Comparison of ENCODE assay signal across 1 cellular context in genomic region chr21:43815107-43815742, GRCh38.
TF ChIP-seq lines count a peak whose summit lies in the region.

No MANE protein-coding gene starts in this region.

TF ChIP-seq in GM23338, 12 proteins besides CTCF, POLR2A, EP300 and RAD21 (continued from another document):
- TF ChIP-seq, protein P1, sequence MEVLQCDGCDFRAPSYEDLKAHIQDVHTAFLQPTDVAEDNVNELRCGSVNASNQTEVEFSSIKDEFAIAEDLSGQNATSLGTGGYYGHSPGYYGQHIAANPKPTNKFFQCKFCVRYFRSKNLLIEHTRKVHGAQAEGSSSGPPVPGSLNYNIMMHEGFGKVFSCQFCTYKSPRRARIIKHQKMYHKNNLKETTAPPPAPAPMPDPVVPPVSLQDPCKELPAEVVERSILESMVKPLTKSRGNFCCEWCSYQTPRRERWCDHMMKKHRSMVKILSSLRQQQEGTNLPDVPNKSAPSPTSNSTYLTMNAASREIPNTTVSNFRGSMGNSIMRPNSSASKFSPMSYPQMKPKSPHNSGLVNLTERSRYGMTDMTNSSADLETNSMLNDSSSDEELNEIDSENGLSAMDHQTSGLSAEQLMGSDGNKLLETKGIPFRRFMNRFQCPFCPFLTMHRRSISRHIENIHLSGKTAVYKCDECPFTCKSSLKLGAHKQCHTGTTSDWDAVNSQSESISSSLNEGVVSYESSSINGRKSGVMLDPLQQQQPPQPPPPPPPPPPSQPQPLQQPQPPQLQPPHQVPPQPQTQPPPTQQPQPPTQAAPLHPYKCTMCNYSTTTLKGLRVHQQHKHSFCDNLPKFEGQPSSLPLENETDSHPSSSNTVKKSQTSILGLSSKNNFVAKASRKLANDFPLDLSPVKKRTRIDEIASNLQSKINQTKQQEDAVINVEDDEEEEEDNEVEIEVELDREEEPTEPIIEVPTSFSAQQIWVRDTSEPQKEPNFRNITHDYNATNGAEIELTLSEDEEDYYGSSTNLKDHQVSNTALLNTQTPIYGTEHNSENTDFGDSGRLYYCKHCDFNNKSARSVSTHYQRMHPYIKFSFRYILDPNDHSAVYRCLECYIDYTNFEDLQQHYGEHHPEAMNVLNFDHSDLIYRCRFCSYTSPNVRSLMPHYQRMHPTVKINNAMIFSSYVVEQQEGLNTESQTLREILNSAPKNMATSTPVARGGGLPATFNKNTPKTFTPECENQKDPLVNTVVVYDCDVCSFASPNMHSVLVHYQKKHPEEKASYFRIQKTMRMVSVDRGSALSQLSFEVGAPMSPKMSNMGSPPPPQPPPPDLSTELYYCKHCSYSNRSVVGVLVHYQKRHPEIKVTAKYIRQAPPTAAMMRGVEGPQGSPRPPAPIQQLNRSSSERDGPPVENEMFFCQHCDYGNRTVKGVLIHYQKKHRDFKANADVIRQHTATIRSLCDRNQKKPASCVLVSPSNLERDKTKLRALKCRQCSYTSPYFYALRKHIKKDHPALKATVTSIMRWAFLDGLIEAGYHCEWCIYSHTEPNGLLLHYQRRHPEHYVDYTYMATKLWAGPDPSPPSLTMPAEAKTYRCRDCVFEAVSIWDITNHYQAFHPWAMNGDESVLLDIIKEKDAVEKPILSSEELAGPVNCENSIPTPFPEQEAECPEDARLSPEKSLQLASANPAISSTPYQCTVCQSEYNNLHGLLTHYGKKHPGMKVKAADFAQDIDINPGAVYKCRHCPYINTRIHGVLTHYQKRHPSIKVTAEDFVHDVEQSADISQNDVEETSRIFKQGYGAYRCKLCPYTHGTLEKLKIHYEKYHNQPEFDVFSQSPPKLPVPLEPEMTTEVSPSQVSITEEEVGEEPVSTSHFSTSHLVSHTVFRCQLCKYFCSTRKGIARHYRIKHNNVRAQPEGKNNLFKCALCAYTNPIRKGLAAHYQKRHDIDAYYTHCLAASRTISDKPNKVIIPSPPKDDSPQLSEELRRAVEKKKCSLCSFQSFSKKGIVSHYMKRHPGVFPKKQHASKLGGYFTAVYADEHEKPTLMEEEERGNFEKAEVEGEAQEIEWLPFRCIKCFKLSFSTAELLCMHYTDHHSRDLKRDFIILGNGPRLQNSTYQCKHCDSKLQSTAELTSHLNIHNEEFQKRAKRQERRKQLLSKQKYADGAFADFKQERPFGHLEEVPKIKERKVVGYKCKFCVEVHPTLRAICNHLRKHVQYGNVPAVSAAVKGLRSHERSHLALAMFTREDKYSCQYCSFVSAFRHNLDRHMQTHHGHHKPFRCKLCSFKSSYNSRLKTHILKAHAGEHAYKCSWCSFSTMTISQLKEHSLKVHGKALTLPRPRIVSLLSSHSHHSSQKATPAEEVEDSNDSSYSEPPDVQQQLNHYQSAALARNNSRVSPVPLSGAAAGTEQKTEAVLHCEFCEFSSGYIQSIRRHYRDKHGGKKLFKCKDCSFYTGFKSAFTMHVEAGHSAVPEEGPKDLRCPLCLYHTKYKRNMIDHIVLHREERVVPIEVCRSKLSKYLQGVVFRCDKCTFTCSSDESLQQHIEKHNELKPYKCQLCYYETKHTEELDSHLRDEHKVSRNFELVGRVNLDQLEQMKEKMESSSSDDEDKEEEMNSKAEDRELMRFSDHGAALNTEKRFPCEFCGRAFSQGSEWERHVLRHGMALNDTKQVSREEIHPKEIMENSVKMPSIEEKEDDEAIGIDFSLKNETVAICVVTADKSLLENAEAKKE (CRISPR knock-in tag; IDR thresholded peaks at IDR 0.05), result no peak
- no peak for TF ChIP-seq EZH2 (IDR thresholded peaks at IDR 0.05; ENCODE audit: low read depth, unreplicated experiment)
- TF ChIP-seq, protein P2, sequence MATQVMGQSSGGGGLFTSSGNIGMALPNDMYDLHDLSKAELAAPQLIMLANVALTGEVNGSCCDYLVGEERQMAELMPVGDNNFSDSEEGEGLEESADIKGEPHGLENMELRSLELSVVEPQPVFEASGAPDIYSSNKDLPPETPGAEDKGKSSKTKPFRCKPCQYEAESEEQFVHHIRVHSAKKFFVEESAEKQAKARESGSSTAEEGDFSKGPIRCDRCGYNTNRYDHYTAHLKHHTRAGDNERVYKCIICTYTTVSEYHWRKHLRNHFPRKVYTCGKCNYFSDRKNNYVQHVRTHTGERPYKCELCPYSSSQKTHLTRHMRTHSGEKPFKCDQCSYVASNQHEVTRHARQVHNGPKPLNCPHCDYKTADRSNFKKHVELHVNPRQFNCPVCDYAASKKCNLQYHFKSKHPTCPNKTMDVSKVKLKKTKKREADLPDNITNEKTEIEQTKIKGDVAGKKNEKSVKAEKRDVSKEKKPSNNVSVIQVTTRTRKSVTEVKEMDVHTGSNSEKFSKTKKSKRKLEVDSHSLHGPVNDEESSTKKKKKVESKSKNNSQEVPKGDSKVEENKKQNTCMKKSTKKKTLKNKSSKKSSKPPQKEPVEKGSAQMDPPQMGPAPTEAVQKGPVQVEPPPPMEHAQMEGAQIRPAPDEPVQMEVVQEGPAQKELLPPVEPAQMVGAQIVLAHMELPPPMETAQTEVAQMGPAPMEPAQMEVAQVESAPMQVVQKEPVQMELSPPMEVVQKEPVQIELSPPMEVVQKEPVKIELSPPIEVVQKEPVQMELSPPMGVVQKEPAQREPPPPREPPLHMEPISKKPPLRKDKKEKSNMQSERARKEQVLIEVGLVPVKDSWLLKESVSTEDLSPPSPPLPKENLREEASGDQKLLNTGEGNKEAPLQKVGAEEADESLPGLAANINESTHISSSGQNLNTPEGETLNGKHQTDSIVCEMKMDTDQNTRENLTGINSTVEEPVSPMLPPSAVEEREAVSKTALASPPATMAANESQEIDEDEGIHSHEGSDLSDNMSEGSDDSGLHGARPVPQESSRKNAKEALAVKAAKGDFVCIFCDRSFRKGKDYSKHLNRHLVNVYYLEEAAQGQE (IDR thresholded peaks at IDR 0.05; ENCODE audit: unreplicated experiment), result no peak
- TF ChIP-seq JUNB (IDR thresholded peaks at IDR 0.05; ENCODE audit: unreplicated experiment), result no peak
- TF ChIP-seq ZNF331 (CRISPR knock-in tag; IDR thresholded peaks at IDR 0.05; ENCODE audit: low read depth), result no peak
- TF ChIP-seq EZH2phosphoT487 (IDR thresholded peaks at IDR 0.05; ENCODE audit: unreplicated experiment), result no peak
- TF ChIP-seq CREB1 (CRISPR knock-in tag; IDR thresholded peaks at IDR 0.05; ENCODE audit: low read depth), result no peak
